ENCODE assay signal across 7 cellular contexts in genomic region chr20:3777381-3777725, GRCh38. TPM values are rescaled to one million over a fixed set of nuclear protein-coding genes. Genes with fewer than 3 reads are reported as not detected.
A peak's percentile ranks its signal among the peaks of the same experiment; 100 is the strongest.
DNase-seq lines count a peak whose midpoint lies in the region; ATAC-seq and TF ChIP-seq lines count a peak whose summit lies in the region.

No MANE protein-coding gene starts in this region.

- peaks cover 11% of the 10 kb centered on the region for H3K4me1 ChIP-seq in adipocyte (ENCODE audit: control insufficient read depth, insufficient read depth, low read length)
- peaks cover 0 to 41% of the 10 kb centered on the region in 2 donors for H3K4me1 ChIP-seq in left lung

- TF ChIP-seq CTCF in HL-60 (IDR thresholded peaks at IDR 0.05; ENCODE audit: insufficient read depth, low read length), result no peak
- no peak for TF ChIP-seq CTCF in left lung (IDR thresholded peaks at IDR 0.05)

- H3K4me1 Mint-ChIP-seq in stimulated activated naive CD8-positive, alpha-beta T cell treated with anti-CD3 and anti-CD28 coated beads, Interleukin-15, Interleukin-2, amounts not matched to agents 100 ng/mL and 50 ng/mL, for 24 hours (ENCODE audit: low read depth), result peaks cover 33% of the 10 kb centered on the region

- no peak for DNase-seq in HL-60 (ENCODE audit: low read depth in 1 of 2, low spot score in 1 of 2)
- no peak for DNase-seq in adipocyte (ENCODE audit: low read depth)
- DNase-seq in left lung, result no peak
- no peak for DNase-seq in H4 (ENCODE audit: low spot score)
- no peak for DNase-seq in activated CD4-positive, alpha-beta T cell treated with anti-CD3 and anti-CD28 coated beads, Interleukin-2, amount 50 U/mL, for 4 hours

- H3K9me3 ChIP-seq in adipocyte (ENCODE audit: control insufficient read depth, low read length) (peaks cover 4% of the 10 kb centered on the region), left lung (no peaks in the 10 kb centered on the region)

- H3K27ac ChIP-seq in HL-60 (replicated peaks) (no peak overlapping the region), left lung (no peak overlapping the region)

- H3K36me3 Mint-ChIP-seq in stimulated activated naive CD8-positive, alpha-beta T cell treated with anti-CD3 and anti-CD28 coated beads, Interleukin-15, Interleukin-2, amounts not matched to agents 100 ng/mL and 50 ng/mL, for 24 hours (ENCODE audit: low read depth), result no peaks in the 10 kb centered on the region

- H3K4me3 ChIP-seq in HL-60 (replicated peaks; ENCODE audit: insufficient read depth, low read length), result peak overlapping the region; percentile 43
- peak overlapping the region; percentile 78 for H3K4me3 ChIP-seq in adipocyte (ENCODE audit: low read length)
- peak overlapping the region; percentile 50 to 51 for H3K4me3 ChIP-seq in left lung

- peak overlapping the region; percentile 75 for H3K4me3 Mint-ChIP-seq in stimulated activated naive CD8-positive, alpha-beta T cell treated with anti-CD3 and anti-CD28 coated beads, Interleukin-15, Interleukin-2, amounts not matched to agents 100 ng/mL and 50 ng/mL, for 24 hours

- H3K9me3 Mint-ChIP-seq in stimulated activated naive CD8-positive, alpha-beta T cell treated with anti-CD3 and anti-CD28 coated beads, Interleukin-15, Interleukin-2, amounts not matched to agents 100 ng/mL and 50 ng/mL, for 24 hours, result no peaks in the 10 kb centered on the region

- H3K9ac ChIP-seq in adipocyte (ENCODE audit: low read length), result peak overlapping the region; percentile 78

- peaks cover 8% of the 10 kb centered on the region for H3K27me3 Mint-ChIP-seq in stimulated activated naive CD8-positive, alpha-beta T cell treated with anti-CD3 and anti-CD28 coated beads, Interleukin-15, Interleukin-2, amounts not matched to agents 100 ng/mL and 50 ng/mL, for 24 hours

- H3K27me3 ChIP-seq in HL-60 (ENCODE audit: insufficient read depth, poor library complexity, severe bottlenecking) (peaks cover 29% of the 10 kb centered on the region), adipocyte (replicated peaks; ENCODE audit: control insufficient read depth, insufficient read depth, low read length) (no peaks in the 10 kb centered on the region), left lung (peaks cover 0 to 18% of the 10 kb centered on the region in 2 donors)

- intact Hi-C loops in left lung (cut with DNase I), result no loop called here

- ATAC-seq in left lung (peak; percentile 3), GM18909 (IDR thresholded peaks at IDR 0.05; ENCODE audit: poor library complexity, unreplicated experiment) (no peak)

- H3K36me3 ChIP-seq in adipocyte (ENCODE audit: control insufficient read depth, insufficient read depth, low read length, severe bottlenecking) (no peaks in the 10 kb centered on the region), left lung (no peaks in the 10 kb centered on the region)

- H3K27ac Mint-ChIP-seq in stimulated activated naive CD8-positive, alpha-beta T cell treated with anti-CD3 and anti-CD28 coated beads, Interleukin-15, Interleukin-2, amounts not matched to agents 100 ng/mL and 50 ng/mL, for 24 hours, result no peak overlapping the region

RNA-seq across cellular contexts. Expression of gene SPEF1, which starts 3.9 kb away (rescaled TPM):
- 1 to 10 TPM in 1 of 2 donors, under 1 TPM in 1; 0.26 to 2.8 TPM for total RNA-seq in left lung
- total RNA-seq in H4 (2014; rRNA removed; shearing (Covaris generic)), result 0.21 TPM in 1 of 2 replicates, not detected in the other

RNA-seq across cellular contexts. Expression of gene CENPB, which starts 9.2 kb away (rescaled TPM):
- total RNA-seq in left lung, result 10 to 100 TPM; 78.5 to 94.5 TPM
- total RNA-seq in H4 (2014; rRNA removed; shearing (Covaris generic)), result 24.3 and 45.5 TPM in 2 replicates

RNA-seq across cellular contexts. Expression of gene ADISSP, which starts 9.8 kb away (rescaled TPM):
- 10 to 100 TPM; 19.4 to 35.6 TPM for total RNA-seq in left lung
- 38.3 and 38.9 TPM in 2 replicates for total RNA-seq in H4 (2014; rRNA removed; shearing (Covaris generic))

RNA-seq across cellular contexts. Expression of gene CDC25B, which starts 18.8 kb away (rescaled TPM):
- 100 to 1,000 TPM; 111 to 121 TPM for total RNA-seq in left lung
- 35.7 and 39.6 TPM in 2 replicates for total RNA-seq in H4 (2014; rRNA removed; shearing (Covaris generic))

RNA-seq across cellular contexts. Expression of gene AP5S1, which starts 43.0 kb away (rescaled TPM):
- total RNA-seq in left lung, result 10 to 100 TPM; 12.7 to 13.6 TPM
- 16.7 and 16.9 TPM in 2 replicates for total RNA-seq in H4 (2014; rRNA removed; shearing (Covaris generic))
